ENCODE assay signal across 23 cellular contexts in the genomic region with DNA sequence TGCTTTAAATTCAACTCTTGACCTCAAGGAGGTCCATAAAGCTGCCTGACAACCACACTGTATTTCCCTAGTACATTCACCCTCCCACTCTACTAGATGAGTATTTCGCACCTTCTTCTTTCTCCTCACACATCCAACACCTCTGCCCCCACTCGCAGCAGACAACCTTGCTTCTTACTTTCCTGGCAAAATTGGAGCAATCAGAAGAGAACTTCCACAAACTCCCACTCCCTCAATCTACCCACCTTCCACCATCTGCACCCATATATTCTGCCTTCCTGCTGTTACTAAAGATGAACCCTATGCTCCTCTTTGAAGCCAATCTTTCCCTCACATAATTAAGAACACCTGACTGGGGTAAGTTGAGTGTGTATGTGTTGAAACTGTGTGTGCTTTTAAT.
"Had no signal": no experiment of that assay in that cellular context is flagged by ENCODE, and none has a peak within 500 bp of the region (broad histone marks: within the 10 kb centered on the region; RNA-seq: fewer than 3 reads in every experiment).

No MANE protein-coding gene starts in this region.

- H3K27ac ChIP-seq: HL-60, SJSA1, SK-N-MC had no signal

- H3K36me3 ChIP-seq: MG63, SJSA1 had no signal

- DNase-seq: IMR-90, Karpas-422, KG1, MG63, NCI-H1092 treated with DMSO at 0.1 percent for 48 hours, NCI-H1436, NCI-H187, NCI-H2029, NCI-H2081 treated with DMSO at 0.1 percent for 48 hours, NCI-H2171, NCI-H226, NCI-H446, NCI-H510A, NCI-H524 treated with DMSO at 0.1 percent for 48 hours, NCI-H69, NCI-H774, Right ventricle myocardium superior, RPMI8226, SIG-M5 had no signal

- FAIRE-seq: RCC 7860 had no signal

- H3K4me1 ChIP-seq: SJSA1 had no signal

- H3K4me3 ChIP-seq: MG63, SJSA1, SK-N-MC had no signal

- H3K9me3 ChIP-seq: MG63, SJSA1 had no signal
